ENCODE assay signal across 8 cellular contexts in the genomic region with DNA sequence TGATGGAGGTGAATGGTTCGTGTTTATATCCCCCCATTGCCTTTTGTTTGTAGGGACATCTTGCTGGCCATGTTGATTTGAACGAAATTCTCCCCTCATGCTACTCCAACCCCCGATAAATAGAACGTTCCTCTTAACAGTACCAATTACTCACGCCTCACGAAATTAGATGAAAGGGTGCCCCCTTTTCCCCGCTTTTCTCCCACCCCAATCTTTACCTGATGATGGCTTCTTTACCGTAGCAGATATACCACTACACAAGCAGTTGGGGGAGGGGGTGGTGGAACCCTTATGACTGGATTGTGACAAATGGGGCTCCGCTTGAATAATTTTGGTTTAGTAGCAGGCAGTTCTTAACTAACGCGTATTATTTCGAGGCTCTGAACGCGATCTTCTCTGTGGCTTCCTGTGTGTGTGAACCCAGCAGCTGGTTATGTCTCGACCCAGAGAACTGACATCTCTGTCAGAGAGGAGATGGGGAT. TPM values are rescaled to one million over a fixed set of nuclear protein-coding genes. Genes with fewer than 3 reads are reported as not detected.
DNase-seq lines count a peak whose midpoint lies in the region; ATAC-seq and TF ChIP-seq lines count a peak whose summit lies in the region.

No MANE protein-coding gene starts in this region.

- H2BK15ac ChIP-seq in neuronal stem cell (ENCODE audit: low read length), result no peak overlapping the region

- H3K4ac ChIP-seq in neuronal stem cell (ENCODE audit: low read length), result no peak overlapping the region

- H3K4me2 ChIP-seq in OCI-LY3 (ENCODE audit: low read length) (peak overlapping the region; percentile 87), neuronal stem cell (ENCODE audit: insufficient read depth, low read length, poor library complexity, severe bottlenecking) (peak overlapping the region; percentile 73)

- WGBS in neuronal stem cell (ENCODE audit: extremely low coverage in 2 of 2, insufficient read length in 2 of 2, insufficient replicate concordance in 1 of 2), 2 donors, result no CpG with 5 or more reads among the region's 15 CpGs

- DNase-seq in activated T-cell treated with anti-CD3 and anti-CD28 coated beads, Interleukin-2, amount 50 U/mL, for 48 hours, result peak; percentile 79 to 81
- peak; percentile 43 for DNase-seq in fibroblast of the aortic adventitia (ENCODE audit: low read depth)
- no peak for DNase-seq in neuronal stem cell (ENCODE audit: low spot score)
- DNase-seq in superior temporal gyrus (ENCODE audit: extremely low spot score), result peak; percentile 49
- no peak for DNase-seq in cortex of kidney (lab: John Stamatoyannopoulos, UW)

- ATAC-seq in GM18520 (IDR thresholded peaks at IDR 0.05; ENCODE audit: unreplicated experiment), result peak; percentile 38
- ATAC-seq in HG03064 (IDR thresholded peaks at IDR 0.05; ENCODE audit: low read depth, unreplicated experiment), result peak; percentile 43

- H3K27me3 ChIP-seq in OCI-LY3 (ENCODE audit: low read depth, low read length) (no peaks in the 10 kb centered on the region), neuronal stem cell (ENCODE audit: control insufficient read depth in 3 of 3, insufficient read depth in 3 of 3, low read depth in 1 of 3, low read length in 3 of 3) (no peaks in the 10 kb centered on the region)

- H2AFZ ChIP-seq in OCI-LY3 (ENCODE audit: low read depth, low read length) (no peak overlapping the region), neuronal stem cell (ENCODE audit: low read length) (peak overlapping the region; percentile 26)

- H2AK5ac ChIP-seq in neuronal stem cell (ENCODE audit: low read depth, low read length), result no peak overlapping the region

- peaks cover 18% of the 10 kb centered on the region for H3K4me1 ChIP-seq in OCI-LY3 (ENCODE audit: low read length)
- H3K4me1 ChIP-seq in neuronal stem cell (ENCODE audit: control insufficient read depth in 2 of 2, insufficient read depth in 1 of 2, low read depth in 1 of 2, low read length in 2 of 2), result peaks cover 6 to 16% of the 10 kb centered on the region in 2 donors

- H4K91ac ChIP-seq in neuronal stem cell (ENCODE audit: low read depth, low read length, poor library complexity), result no peak overlapping the region

- no peak overlapping the region for H2BK120ac ChIP-seq in neuronal stem cell (ENCODE audit: low read depth, low read length)

- H3K9ac ChIP-seq in OCI-LY3 (ENCODE audit: low read length) (peak overlapping the region; percentile 84), neuronal stem cell (ENCODE audit: low read depth, low read length, poor library complexity) (peak overlapping the region; percentile 53)

- TF ChIP-seq CTCF in OCI-LY3 (IDR thresholded peaks at IDR 0.05; ENCODE audit: low read depth, low read length) (peak; percentile 16; the same call in 1 of the 2 replicates), fibroblast of the aortic adventitia (IDR thresholded peaks at IDR 0.05; ENCODE audit: insufficient read depth, low read length) (no peak)

- H3K36me3 ChIP-seq in OCI-LY3 (replicated peaks; ENCODE audit: low read depth, low read length), result peaks cover 8% of the 10 kb centered on the region
- peaks cover 0 to 8% of the 10 kb centered on the region in 2 donors for H3K36me3 ChIP-seq in neuronal stem cell (replicated peaks in 1 of 2; ENCODE audit: control insufficient read depth in 2 of 2, insufficient read depth in 2 of 2, low read length in 2 of 2)

- no peaks in the 10 kb centered on the region for H3K9me3 ChIP-seq in OCI-LY3 (ENCODE audit: insufficient read depth, low read length)
- no peaks in the 10 kb centered on the region for H3K9me3 ChIP-seq in neuronal stem cell (replicated peaks in 1 of 2; ENCODE audit: control insufficient read depth in 2 of 2, insufficient read depth in 1 of 2, low read depth in 1 of 2, low read length in 2 of 2)

- H3K79me1 ChIP-seq in neuronal stem cell (ENCODE audit: low read depth, low read length), result no peaks in the 10 kb centered on the region

- peak overlapping the region; percentile 88 for H3K4me3 ChIP-seq in OCI-LY3 (ENCODE audit: low read length)
- peak overlapping the region; percentile 85 for H3K4me3 ChIP-seq in fibroblast of the aortic adventitia (ENCODE audit: low read depth, low read length)
- H3K4me3 ChIP-seq in neuronal stem cell (ENCODE audit: low read length in 2 of 2), result peak overlapping the region; percentile 59 to 81

- no peak overlapping the region for H2BK5ac ChIP-seq in neuronal stem cell (ENCODE audit: low read length)

- no peak overlapping the region for H3K14ac ChIP-seq in neuronal stem cell (ENCODE audit: low read length)

- H3K23ac ChIP-seq in neuronal stem cell (ENCODE audit: low read depth, low read length, poor library complexity), result no peak overlapping the region

- peak overlapping the region; percentile 6 for H3K18ac ChIP-seq in neuronal stem cell (ENCODE audit: low read length)

- peaks cover 61% of the 10 kb centered on the region for H3K79me2 ChIP-seq in OCI-LY3 (ENCODE audit: low read length)

- H3K27ac ChIP-seq in OCI-LY3 (ENCODE audit: low read length), result peak overlapping the region; percentile 75
- peak overlapping the region; percentile 91 for H3K27ac ChIP-seq in neuronal stem cell (replicated peaks; ENCODE audit: low read length)

- no peak overlapping the region for H4K8ac ChIP-seq in neuronal stem cell (ENCODE audit: low read depth, low read length)

- H4K20me1 ChIP-seq in OCI-LY3 (ENCODE audit: insufficient read depth, low read length), result peaks cover 52% of the 10 kb centered on the region

- no peak overlapping the region for H2BK12ac ChIP-seq in neuronal stem cell (ENCODE audit: low read length)

RNA-seq across cellular contexts. Expression of a gene that starts 1.1 kb away (rescaled TPM):
- 39.0 and 58.1 TPM in 2 replicates for total RNA-seq in fibroblast of the aortic adventitia (ENCODE audit: low replicate concordance)
- 97.5 TPM for polyA plus RNA-seq in neuronal stem cell (2013, experiment 1 of 2)
- 102 TPM for polyA plus RNA-seq in neuronal stem cell (2013, experiment 2 of 2)

Comparison
In these comparisons a context has a peak if more than half of its experiments do, and no peak if none do; other contexts are left out.
1. DNase-seq: peak in activated T-cell treated with anti-CD3 and anti-CD28 coated beads, Interleukin-2, amount 50 U/mL, for 48 hours (2 of 2), fibroblast of the aortic adventitia (single experiment) and superior temporal gyrus (single experiment); none in neuronal stem cell (single experiment) and cortex of kidney (single experiment).
2. Peak in every context shown above with its lines, with median percentiles within 50 percentile points of each other: H3K4me3 ChIP-seq.